ENCODE assay signal across 20 cellular contexts in the genomic region with DNA sequence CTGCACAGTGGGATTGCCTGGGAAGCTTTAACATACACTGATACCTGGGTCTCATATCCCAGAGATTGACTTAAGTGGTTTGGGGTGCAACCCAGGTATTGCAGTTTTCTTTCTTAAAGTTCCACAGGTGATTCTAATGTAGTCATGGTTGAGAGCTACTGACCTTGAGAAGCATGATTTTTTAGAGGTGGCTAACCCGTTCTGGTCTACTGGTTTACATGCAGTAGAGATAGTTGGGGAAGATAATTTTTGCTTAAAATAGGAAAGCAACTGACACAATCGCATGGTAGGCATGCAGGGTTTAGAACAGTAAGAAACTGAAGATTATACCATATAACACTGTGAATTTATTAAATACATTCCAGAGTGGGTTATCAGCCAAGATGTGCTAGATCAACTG.
DNase-seq lines count a peak whose midpoint lies in the region; ATAC-seq and TF ChIP-seq lines count a peak whose summit lies in the region.
"Had no signal": no experiment of that assay in that cellular context is flagged by ENCODE, and none has a peak within 500 bp of the region (broad histone marks: within the 10 kb centered on the region; RNA-seq: fewer than 3 reads in every experiment).

No MANE protein-coding gene starts in this region.

- BruUV-seq in A673 (replicated peaks; lab: Mats Ljungman, UMichigan): no TSS peak

- H3K4me3 ChIP-seq in A673 (ENCODE audit: low read depth, low read length, poor library complexity, severe bottlenecking) (no peak overlapping the region), parathyroid adenoma (ENCODE audit: low read depth, low read length) (peak overlapping the region; percentile 3), lower leg skin (ENCODE audit: low read depth, poor library complexity, severe bottlenecking) (no peak overlapping the region)

- H3K79me2 ChIP-seq in parathyroid adenoma: peaks cover 29% of the 10 kb centered on the region

- H3K27ac ChIP-seq in A673 (ENCODE audit: low read depth, low read length, poor library complexity, severe bottlenecking) (peak overlapping the region; percentile 9), VCaP (0 out of 2 replicates have a peak overlapping the region, but pooled peaks have one; percentile 3), parathyroid adenoma (peak overlapping the region; percentile 58)

- intact Hi-C loops in A673 (cut with micrococcal nuclease; ENCODE audit: unreplicated experiment): no loop called here
- intact Hi-C loops in cardiac septum (cut with DNase I): loop anchor here (10.0 kb wide), 1 partner anchor 110 kb away; no protein-coding TSS in a partner anchor
- intact Hi-C loops in lower leg skin (cut with DNase I; ENCODE audit: low total_unique reads): no loop called here

- H3K27me3 ChIP-seq in A673 (replicated peaks; ENCODE audit: insufficient read depth, low read depth, low read length, poor library complexity): no peaks in the 10 kb centered on the region
- no peaks in the 10 kb centered on the region for H3K27me3 ChIP-seq in parathyroid adenoma (ENCODE audit: control insufficient read depth, insufficient read depth, low read length)

- POLR2A ChIA-PET in A673 (lab: Charles Lee; ENCODE audit: low non-redundant PET): interaction anchor here (0.6 kb wide), 1 partner anchor 103 kb away, joined by 3 read pairs; no protein-coding TSS in a partner anchor

- WGBS in lower leg skin, 2 donors: 93 to 94% methylated on average over 2 of the region's 2 CpGs

- H3K4me1 ChIP-seq in A673 (ENCODE audit: insufficient read depth, low read length, poor library complexity, severe bottlenecking) (peaks cover 64% of the 10 kb centered on the region), parathyroid adenoma (peaks cover 61% of the 10 kb centered on the region)

- no peaks in the 10 kb centered on the region for H3K36me3 ChIP-seq in A673 (ENCODE audit: insufficient read depth, low read length, poor library complexity, severe bottlenecking)
- no peaks in the 10 kb centered on the region for H3K36me3 ChIP-seq in parathyroid adenoma (ENCODE audit: control insufficient read depth, insufficient read depth, low read length)

- H2AFZ ChIP-seq in parathyroid adenoma: no peak overlapping the region

- no peak overlapping the region for H3K9ac ChIP-seq in parathyroid adenoma

- TF ChIP-seq CTCF in A673 (conservative IDR thresholded peaks at IDR 0.05; ENCODE audit: low read depth, low read length) (no peak), VCaP (conservative IDR thresholded peaks at IDR 0.05) (no peak), parathyroid adenoma (IDR thresholded peaks at IDR 0.05) (no peak), lower leg skin (IDR thresholded peaks at IDR 0.05) (no peak)

- TF ChIP-seq POLR2A in lower leg skin (IDR thresholded peaks at IDR 0.05): no peak

- H3K4me2 ChIP-seq in parathyroid adenoma (ENCODE audit: low read length): peak overlapping the region; percentile 46

- CTCF ChIA-PET in A673 (lab: Charles Lee): interaction anchor here (0.7 kb wide), 1 partner anchor 23 kb away, joined by 4 read pairs; no protein-coding TSS in a partner anchor

- peak; percentile 42 for ATAC-seq in HG03378 (IDR thresholded peaks at IDR 0.05; ENCODE audit: unreplicated experiment)
- ATAC-seq in HG03196 (IDR thresholded peaks at IDR 0.05; ENCODE audit: unreplicated experiment): no peak
- ATAC-seq: Right ventricle myocardium inferior had no signal

- no peaks in the 10 kb centered on the region for H3K9me3 ChIP-seq in A673 (ENCODE audit: low read depth, low read length, poor library complexity, severe bottlenecking)
- no peaks in the 10 kb centered on the region for H3K9me3 ChIP-seq in parathyroid adenoma (ENCODE audit: control insufficient read depth, low read length)

- DNase-seq in A673 (ENCODE audit: low spot score): no peak
- no peak for DNase-seq in cardiac septum (ENCODE audit: low spot score)
- DNase-seq in lower leg skin (ENCODE audit: low spot score in 2 of 2): no peak
- DNase-seq: 8988T; AML-193; GDM1; Karpas-422; NCI-H1694; NCI-H2081; NCI-H2171; NCI-H345; NCI-H524; NCI-H774; NK-92 treated with Interleukin-12 subunit alpha and Interleukin-12 subunit beta, amount 100 ng/mL, for 24 hours; OCI-M1 had no signal

Comparison
In these comparisons a context has a peak if more than half of its experiments do, and no peak if none do; other contexts are left out.
1. H3K27ac ChIP-seq: peak in every context shown above with its lines; median percentile 58 in parathyroid adenoma; 9 in A673; 3 in VCaP.